In the genomic region with DNA sequence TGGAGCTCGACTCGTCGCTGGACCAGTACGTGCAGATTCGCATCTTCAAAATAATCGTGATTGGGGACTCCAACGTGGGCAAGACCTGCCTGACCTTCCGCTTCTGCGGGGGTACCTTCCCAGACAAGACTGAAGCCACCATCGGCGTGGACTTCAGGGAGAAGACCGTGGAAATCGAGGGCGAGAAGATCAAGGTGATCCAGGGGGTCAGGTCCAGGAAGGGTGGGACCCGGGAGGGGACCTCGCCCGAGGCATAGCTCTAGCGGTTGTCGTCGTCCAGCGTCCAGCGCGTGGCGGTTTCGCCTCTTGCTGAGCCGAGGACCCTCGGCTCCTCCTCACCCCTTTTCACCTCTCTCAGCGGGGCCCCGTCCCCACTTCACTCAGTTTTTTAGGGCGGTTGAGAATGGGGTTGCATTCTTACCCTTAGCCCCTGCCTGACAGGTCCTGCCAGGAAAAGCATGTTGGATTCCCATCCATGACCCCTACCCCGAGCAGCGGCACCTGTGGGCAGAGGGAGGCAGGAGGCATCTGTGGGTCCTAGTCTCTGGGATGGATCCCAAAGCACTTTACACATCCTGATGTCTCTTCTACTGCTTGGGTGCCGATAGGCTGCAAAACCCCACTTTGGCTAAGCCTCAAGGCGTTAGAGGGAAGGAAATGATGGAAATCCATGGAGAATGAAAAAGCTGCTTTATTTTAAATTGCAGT, we compare ENCODE assay signal across 8 cellular contexts. TPM values are rescaled to one million over a fixed set of nuclear protein-coding genes. Genes with fewer than 3 reads are reported as not detected.
DNase-seq lines count a peak whose midpoint lies in the region; ATAC-seq and TF ChIP-seq lines count a peak whose summit lies in the region.

No MANE protein-coding gene starts in this region.

- H3K27ac ChIP-seq in stomach, result peak overlapping the region in 3 of 5 donors; percentile 9 to 74 (median 57)

- 16 to 60% (median 27%) methylated on average over 22 to 34 of the region's 34 CpGs for WGBS in stomach, 5 donors

- H3K36me3 Mint-ChIP-seq in activated CD8-positive, alpha-beta T cell treated with anti-CD3 and anti-CD28 coated beads, Interleukin-2, amount 10 ng/mL, durations not matched to agents 7 days and 5 days (ENCODE audit: low read depth), result peaks cover 30% of the 10 kb centered on the region

- POLR2A ChIA-PET in activated CD8-positive, alpha-beta T cell treated with anti-CD3 and anti-CD28 coated beads, Interleukin-2, amount 10 ng/mL, durations not matched to agents 7 days and 5 days (lab: Charles Lee), result interaction anchor here (1.1 to 1.6 kb wide), 2 partner anchors 86 to 90 kb away, joined by 4 to 6 read pairs; no protein-coding TSS in a partner anchor

- TF ChIP-seq EP300 in stomach (IDR thresholded peaks at IDR 0.05), result no peak

- no peaks in the 10 kb centered on the region for H3K27me3 Mint-ChIP-seq in activated CD8-positive, alpha-beta T cell treated with anti-CD3 and anti-CD28 coated beads, Interleukin-2, amount 10 ng/mL, durations not matched to agents 7 days and 5 days (ENCODE audit: low read depth)

- CTCF ChIA-PET in activated CD8-positive, alpha-beta T cell treated with anti-CD3 and anti-CD28 coated beads, Interleukin-2, amount 10 ng/mL, durations not matched to agents 7 days and 5 days (lab: Charles Lee), result interaction anchor here (1.4 to 1.6 kb wide), 2 partner anchors 18 to 93 kb away, joined by 3 to 4 read pairs; no protein-coding TSS in a partner anchor

- peaks cover 0 to 5% (median 0%) of the 10 kb centered on the region in 4 donors for H3K9me3 ChIP-seq in stomach

- no peak for TF ChIP-seq CTCF in stomach (IDR thresholded peaks at IDR 0.05)

- H3K4me3 Mint-ChIP-seq in activated CD8-positive, alpha-beta T cell treated with anti-CD3 and anti-CD28 coated beads, Interleukin-2, amount 10 ng/mL, durations not matched to agents 7 days and 5 days, result peak overlapping the region; percentile 91

- peaks cover 0 to 11% (median 0%) of the 10 kb centered on the region in 3 donors for H3K27me3 ChIP-seq in stomach

- H3K4me1 Mint-ChIP-seq in activated CD8-positive, alpha-beta T cell treated with anti-CD3 and anti-CD28 coated beads, Interleukin-2, amount 10 ng/mL, durations not matched to agents 7 days and 5 days (ENCODE audit: low read depth), result peaks cover 50% of the 10 kb centered on the region

- no peaks in the 10 kb centered on the region for H3K36me3 ChIP-seq in stomach

- H3K27ac Mint-ChIP-seq in activated CD8-positive, alpha-beta T cell treated with anti-CD3 and anti-CD28 coated beads, Interleukin-2, amount 10 ng/mL, durations not matched to agents 7 days and 5 days, result peak overlapping the region; percentile 93

- peak overlapping the region; percentile 42 to 60 (median 50) for H3K4me3 ChIP-seq in stomach

- no peak for TF ChIP-seq POLR2A in stomach (IDR thresholded peaks at IDR 0.05)

- H3K4me1 ChIP-seq in stomach, result peaks cover 0 to 38% (median 13%) of the 10 kb centered on the region in 4 donors

- intact Hi-C loops in stomach (cut with DNase I; ENCODE audit: low total_unique reads), result no loop called here

- no peak for ATAC-seq in activated CD8-positive, alpha-beta T cell treated with anti-CD3 and anti-CD28 coated beads, Interleukin-2, amount 10 ng/mL, durations not matched to agents 7 days and 5 days
- no peak for ATAC-seq in GM18498 (IDR thresholded peaks at IDR 0.05; ENCODE audit: unreplicated experiment)

- peak; percentile 9 for DNase-seq in NK-92 treated with Interleukin-12 subunit alpha and Interleukin-12 subunit beta, amount 100 ng/mL, for 24 hours (lab: John Stamatoyannopoulos, UW)
- DNase-seq in NK-92 (lab: John Stamatoyannopoulos, UW; ENCODE audit: unreplicated experiment), result no peak
- DNase-seq in activated CD8-positive, alpha-beta T cell treated with anti-CD3 and anti-CD28 coated beads, Interleukin-2, amount 10 ng/mL, durations not matched to agents 7 days and 5 days, result no peak
- peak; percentile 7 for DNase-seq in inferior parietal cortex (ENCODE audit: extremely low spot score)
- no peak for DNase-seq in stomach
- DNase-seq in NCI-H2196 (lab: John Stamatoyannopoulos, UW; ENCODE audit: unreplicated experiment), result no peak
- no peak for DNase-seq in DMS153 (lab: John Stamatoyannopoulos, UW)

- no peaks in the 10 kb centered on the region for H3K9me3 Mint-ChIP-seq in activated CD8-positive, alpha-beta T cell treated with anti-CD3 and anti-CD28 coated beads, Interleukin-2, amount 10 ng/mL, durations not matched to agents 7 days and 5 days (ENCODE audit: insufficient read depth)

RNA-seq across cellular contexts. Expression of a gene that starts 0.5 kb away (rescaled TPM):
- total RNA-seq in activated CD8-positive, alpha-beta T cell treated with anti-CD3 and anti-CD28 coated beads, Interleukin-2, amount 10 ng/mL, durations not matched to agents 7 days and 5 days, result 10 to 100 TPM; 31.6 to 32.7 TPM
- 1 to 10 TPM in 1 of 5 donors, not detected in 4; 1.7 TPM for total RNA-seq in stomach
- polyA plus RNA-seq in stomach, result 1 to 10 TPM in 1 of 3 donors, under 1 TPM in 2; 0.75 to 1.1 (median 0.75) TPM

RNA-seq across cellular contexts. Expression of a gene that starts 6.6 kb away (rescaled TPM):
- 10 to 100 TPM; 43.4 to 47.6 TPM for total RNA-seq in activated CD8-positive, alpha-beta T cell treated with anti-CD3 and anti-CD28 coated beads, Interleukin-2, amount 10 ng/mL, durations not matched to agents 7 days and 5 days
- total RNA-seq in stomach, result 10 to 100 TPM in 4 of 5 donors, 1 to 10 TPM in 1; 2.9 to 29.6 (median 22.0) TPM
- 10 to 100 TPM; 24.7 to 33.5 (median 31.5) TPM for polyA plus RNA-seq in stomach

Comparison
In these comparisons a context has a peak if more than half of its experiments do, and no peak if none do; other contexts are left out.
1. DNase-seq: peak in NK-92 treated with Interleukin-12 subunit alpha and Interleukin-12 subunit beta, amount 100 ng/mL, for 24 hours (single experiment) and inferior parietal cortex (single experiment); none in NK-92 (single experiment), activated CD8-positive, alpha-beta T cell treated with anti-CD3 and anti-CD28 coated beads, Interleukin-2, amount 10 ng/mL, durations not matched to agents 7 days and 5 days (single experiment), stomach (single experiment), NCI-H2196 (single experiment) and DMS153 (single experiment).
2. RNA of a gene that starts 0.5 kb away (total RNA-seq): 31.6 to 32.7 TPM in activated CD8-positive, alpha-beta T cell treated with anti-CD3 and anti-CD28 coated beads, Interleukin-2, amount 10 ng/mL, durations not matched to agents 7 days and 5 days; 1.7 TPM in stomach; every median in the first group is over 10 times any median in the second.